ENCODE assay signal across 1 cellular context in genomic region chr1:210260087-210260486, GRCh38.
TF ChIP-seq lines count a peak whose summit lies in the region.

No MANE protein-coding gene starts in this region.

TF ChIP-seq in WTC11, 78 proteins besides CTCF, POLR2A, EP300 and RAD21 (continued from another document):
- TF ChIP-seq NFATC4 (CRISPR knock-in tag; IDR thresholded peaks at IDR 0.05) (no peak), IRF1 (CRISPR knock-in tag; IDR thresholded peaks at IDR 0.05) (no peak), ARID4B (CRISPR knock-in tag; IDR thresholded peaks at IDR 0.05; ENCODE audit: borderline replicate concordance) (no peak), E2F4 (CRISPR knock-in tag; IDR thresholded peaks at IDR 0.05; ENCODE audit: borderline replicate concordance, low read depth) (no peak)
TF ChIP-seq in WTC11: peak in this region for 0.
